In the genomic region with DNA sequence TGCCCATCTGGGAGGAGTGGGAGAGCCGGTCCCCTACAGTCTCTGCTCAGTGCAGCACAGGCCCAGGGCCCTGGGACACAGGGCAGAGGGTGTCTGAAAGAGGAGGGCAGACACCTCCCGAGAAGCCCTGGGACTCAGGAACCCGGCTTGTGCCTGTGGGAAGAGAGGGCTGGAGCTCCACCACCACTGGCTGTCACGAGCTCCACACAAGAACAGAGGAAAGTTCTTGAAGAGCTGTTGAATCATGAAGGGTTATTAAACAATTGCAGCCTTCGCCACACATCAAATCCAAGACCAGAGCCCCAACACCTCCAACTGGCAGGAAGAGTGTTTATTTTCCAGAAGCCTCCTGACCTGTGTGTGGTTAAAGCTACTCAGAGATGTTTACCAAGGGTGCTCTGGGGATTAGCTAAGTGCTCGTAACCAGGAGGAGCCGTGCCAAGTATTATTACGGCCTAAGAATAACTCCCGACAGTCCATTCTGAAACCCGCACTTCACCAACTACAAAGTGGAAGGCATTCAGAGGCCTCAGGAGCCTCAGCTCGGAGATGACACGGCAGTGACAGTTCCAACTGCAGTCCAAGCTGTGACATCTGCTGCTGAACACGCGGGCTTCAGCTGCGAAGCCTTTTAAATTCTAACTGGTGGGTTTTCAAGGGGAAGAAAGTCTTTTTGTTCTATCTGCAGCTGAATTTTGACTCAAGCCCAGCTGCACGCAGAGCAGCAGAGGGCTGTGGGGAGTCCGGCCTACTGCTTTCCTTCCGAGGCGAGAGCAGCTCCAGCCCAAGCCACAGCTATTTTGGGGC, we compare ENCODE assay signal across 8 cellular contexts.
DNase-seq lines count a peak whose midpoint lies in the region; FAIRE-seq and TF ChIP-seq lines count a peak whose summit lies in the region.

No MANE protein-coding gene starts in this region.

- H3K27me3 ChIP-seq in tibial artery = no peaks in the 10 kb centered on the region

- no peak overlapping the region for H3K9ac ChIP-seq in kidney (ENCODE audit: low read length in 2 of 2)

- H3K36me3 ChIP-seq in kidney (ENCODE audit: control insufficient read depth in 1 of 2, insufficient read depth in 2 of 2, low read length in 2 of 2) (no peaks in the 10 kb centered on the region), tibial artery (no peaks in the 10 kb centered on the region)

- intact Hi-C loops in kidney (cut with DNase I) (no loop called here), tibial artery (cut with DNase I; ENCODE audit: low total_unique reads) (no loop called here)

- H3K27ac Mint-ChIP-seq in activated T-cell treated with anti-CD3 and anti-CD28 coated beads, Interleukin-2, amount 50 U/mL, for 24 hours = no peak overlapping the region

- H3K27me3 Mint-ChIP-seq in activated T-cell treated with anti-CD3 and anti-CD28 coated beads, Interleukin-2, amount 50 U/mL, for 24 hours = no peaks in the 10 kb centered on the region

- no peak overlapping the region for H3K27ac ChIP-seq in kidney (ENCODE audit: low read depth in 2 of 2, low read length in 2 of 2)
- peak overlapping the region; percentile 62 to 77 for H3K27ac ChIP-seq in tibial artery

- H3K4me3 ChIP-seq in kidney (ENCODE audit: low read length in 2 of 2) = no peak overlapping the region
- no peak overlapping the region for H3K4me3 ChIP-seq in tibial artery

- peaks cover 5 to 6% of the 10 kb centered on the region in 2 donors for H3K4me1 ChIP-seq in kidney (ENCODE audit: control insufficient read depth in 1 of 2, insufficient read depth in 1 of 2, low read depth in 1 of 2, low read length in 2 of 2)
- peaks cover 0 to 28% (median 18%) of the 10 kb centered on the region in 4 donors for H3K4me1 ChIP-seq in tibial artery

- H3K9me3 Mint-ChIP-seq in activated T-cell treated with anti-CD3 and anti-CD28 coated beads, Interleukin-2, amount 50 U/mL, for 24 hours = no peaks in the 10 kb centered on the region

- H3K4me3 Mint-ChIP-seq in activated T-cell treated with anti-CD3 and anti-CD28 coated beads, Interleukin-2, amount 50 U/mL, for 24 hours = no peak overlapping the region

- no peak for FAIRE-seq in kidney (lab: Jason Lieb, UNC)

- TF ChIP-seq CTCF in kidney (IDR thresholded peaks at IDR 0.05; ENCODE audit: borderline replicate concordance, extremely low read depth, insufficient read depth) (no peak), tibial artery (IDR thresholded peaks at IDR 0.05) (no peak)

- peak; percentile 89 for DNase-seq in AG08395 (ENCODE audit: low spot score)
- peak; percentile 93 for DNase-seq in NAMALWA (ENCODE audit: low spot score)
- DNase-seq in anterior cingulate cortex (lab: John Stamatoyannopoulos, UW) = peak in 52 of 58 donors; percentile 12 to 84 (median 54)
- DNase-seq in kidney = peak; percentile 76
- DNase-seq in tibial artery = peak; percentile 65 to 81
- no peak for DNase-seq in HUDEP-2 (lab: John Stamatoyannopoulos, UW; ENCODE audit: unreplicated experiment in 76 of 76)
- no peak for DNase-seq in stimulated activated CD4-positive, alpha-beta T cell treated with anti-CD3 and anti-CD28 coated beads, Interleukin-4, amount 100 ng/mL, for 24 hours
- DNase-seq in activated T-cell treated with anti-CD3 and anti-CD28 coated beads, Interleukin-2, amount 50 U/mL, for 24 hours = no peak

- peaks cover 29% of the 10 kb centered on the region for H3K36me3 Mint-ChIP-seq in activated T-cell treated with anti-CD3 and anti-CD28 coated beads, Interleukin-2, amount 50 U/mL, for 24 hours (ENCODE audit: low read depth)

- H3K4me1 Mint-ChIP-seq in activated T-cell treated with anti-CD3 and anti-CD28 coated beads, Interleukin-2, amount 50 U/mL, for 24 hours (ENCODE audit: low read depth) = no peaks in the 10 kb centered on the region

- H3K9me3 ChIP-seq in kidney (ENCODE audit: control insufficient read depth in 1 of 2, low read length in 2 of 2) (no peaks in the 10 kb centered on the region), tibial artery (no peaks in the 10 kb centered on the region)

Comparison
In these comparisons a context has a peak if more than half of its experiments do, and no peak if none do; other contexts are left out.
1. DNase-seq: peak in AG08395 (single experiment), NAMALWA (single experiment), anterior cingulate cortex (52 of 58), kidney (single experiment) and tibial artery (2 of 2); none in HUDEP-2 (0 of 76), stimulated activated CD4-positive, alpha-beta T cell treated with anti-CD3 and anti-CD28 coated beads, Interleukin-4, amount 100 ng/mL, for 24 hours (single experiment) and activated T-cell treated with anti-CD3 and anti-CD28 coated beads, Interleukin-2, amount 50 U/mL, for 24 hours (single experiment).
2. H3K27ac ChIP-seq: peak in tibial artery (2 of 2); none in kidney (0 of 2).